9 cellular contexts compared by ENCODE assay signal in genomic region chr20:3071610-3072529, GRCh38. TPM values are rescaled to one million over a fixed set of nuclear protein-coding genes. Genes with fewer than 3 reads are reported as not detected.
DNase-seq lines count a peak whose midpoint lies in the region; ATAC-seq and TF ChIP-seq lines count a peak whose summit lies in the region.
"Had no signal": no experiment of that assay in that cellular context is flagged by ENCODE, and none has a peak within 500 bp of the region (broad histone marks: within the 10 kb centered on the region; RNA-seq: fewer than 3 reads in every experiment).

OXT (plus strand) TSS chr20:3071620; CDS start chr20:3071656, 36 bp downstream.

- no peaks in the 10 kb centered on the region for H3K4me1 ChIP-seq in HUES64 (ENCODE audit: insufficient read depth, low read length)
- H3K4me1 ChIP-seq in right atrium auricular region = peaks cover 0 to 17% of the 10 kb centered on the region in 2 donors

- H3K4me3 ChIP-seq in HUES64 (ENCODE audit: low read length) (peak within 1 kb of the TSS; percentile 45), right atrium auricular region (peak within 1 kb of the TSS; percentile 33 to 59)

- peaks cover 6% of the 10 kb centered on the region for H3K4me1 Mint-ChIP-seq in activated T-helper 17 cell treated with anti-CD3 and anti-CD28 coated beads, Interleukin-2, amount 50 U/mL, for 72 hours

- H3K27ac ChIP-seq in HUES64 (ENCODE audit: low read depth, low read length) (no peak within 1 kb of the TSS), right atrium auricular region (no peak within 1 kb of the TSS)

- H3K9me3 ChIP-seq in HUES64 (ENCODE audit: insufficient read depth, low read depth, low read length) = peaks cover 9% of the 10 kb centered on the region
- no peaks in the 10 kb centered on the region for H3K9me3 ChIP-seq in right atrium auricular region

- H3K27me3 ChIP-seq in HUES64 (ENCODE audit: insufficient read depth, low read length) = peaks cover 35% of the 10 kb centered on the region
- peaks cover 0 to 5% of the 10 kb centered on the region in 2 donors for H3K27me3 ChIP-seq in right atrium auricular region

- no peaks in the 10 kb centered on the region for H3K36me3 Mint-ChIP-seq in activated T-helper 17 cell treated with anti-CD3 and anti-CD28 coated beads, Interleukin-2, amount 50 U/mL, for 72 hours (ENCODE audit: low read depth)

- no peak for TF ChIP-seq CTCF in right atrium auricular region (IDR thresholded peaks at IDR 0.05)

- no peaks in the 10 kb centered on the region for H3K27me3 Mint-ChIP-seq in activated T-helper 17 cell treated with anti-CD3 and anti-CD28 coated beads, Interleukin-2, amount 50 U/mL, for 72 hours

- H3K36me3 ChIP-seq in HUES64 (ENCODE audit: insufficient read depth, low read length) (no peaks in the 10 kb centered on the region), right atrium auricular region (no peaks in the 10 kb centered on the region)

- peak within 1 kb of the TSS; percentile 67 for H3K4me3 Mint-ChIP-seq in activated T-helper 17 cell treated with anti-CD3 and anti-CD28 coated beads, Interleukin-2, amount 50 U/mL, for 72 hours

- DNase-seq in right atrium auricular region (ENCODE audit: low spot score) (no peak), cerebellum (ENCODE audit: low spot score) (no peak), C1 segment of cervical spinal cord (lab: John Stamatoyannopoulos, UW) (no peak), NCI-H1694 treated with DMSO at 0.1 percent for 48 hours (lab: John Stamatoyannopoulos, UW) (no peak), putamen (ENCODE audit: low spot score) (no peak)
- peak; percentile 41 to 63 for DNase-seq in stimulated activated CD4-positive, alpha-beta T cell treated with anti-CD3 and anti-CD28 coated beads, Interleukin-12 subunit alpha, Interleukin-12 subunit beta, amount 100 ng/mL, for 24 hours (ENCODE audit: low read depth in 2 of 2)

- H3K9me3 Mint-ChIP-seq in activated T-helper 17 cell treated with anti-CD3 and anti-CD28 coated beads, Interleukin-2, amount 50 U/mL, for 72 hours = no peaks in the 10 kb centered on the region

- no peak within 1 kb of the TSS for H3K9ac ChIP-seq in HUES64 (ENCODE audit: low read depth, low read length)

- peak; percentile 87 for ATAC-seq in activated T-helper 17 cell treated with anti-CD3 and anti-CD28 coated beads, Interleukin-2, amount 50 U/mL, for 72 hours (replicated peaks)

- H3K27ac Mint-ChIP-seq in activated T-helper 17 cell treated with anti-CD3 and anti-CD28 coated beads, Interleukin-2, amount 50 U/mL, for 72 hours = peak within 1 kb of the TSS; percentile 54

- WGBS in HUES64 = 17% methylated on average over 95 of the region's 95 CpGs

RNA-seq across cellular contexts. Expression of gene OXT, which starts in this region (rescaled TPM):
- polyA plus RNA-seq in HUES64 (2013, experiment 1 of 2) = not detected
- polyA plus RNA-seq in HUES64 (2013, experiment 2 of 2) = not detected
- total RNA-seq in activated T-helper 17 cell treated with anti-CD3 and anti-CD28 coated beads, Interleukin-2, amount 50 U/mL, for 72 hours = not detected
- total RNA-seq in right atrium auricular region = not detected
- total RNA-seq in cerebellum = not detected
- total RNA-seq: lung microvascular endothelial cell had no signal

Comparison
In these comparisons a context has a peak if more than half of its experiments do, and no peak if none do; other contexts are left out.
1. Peak in ATAC-seq in activated T-helper 17 cell treated with anti-CD3 and anti-CD28 coated beads, Interleukin-2, amount 50 U/mL, for 72 hours; RNA of the gene not detected or under 1 TPM.
2. DNase-seq: peak in stimulated activated CD4-positive, alpha-beta T cell treated with anti-CD3 and anti-CD28 coated beads, Interleukin-12 subunit alpha, Interleukin-12 subunit beta, amount 100 ng/mL, for 24 hours (2 of 2); none in right atrium auricular region (single experiment), cerebellum (single experiment), C1 segment of cervical spinal cord (0 of 14), NCI-H1694 treated with DMSO at 0.1 percent for 48 hours (single experiment) and putamen (single experiment).